1 cellular context compared by ENCODE assay signal in the genomic region with DNA sequence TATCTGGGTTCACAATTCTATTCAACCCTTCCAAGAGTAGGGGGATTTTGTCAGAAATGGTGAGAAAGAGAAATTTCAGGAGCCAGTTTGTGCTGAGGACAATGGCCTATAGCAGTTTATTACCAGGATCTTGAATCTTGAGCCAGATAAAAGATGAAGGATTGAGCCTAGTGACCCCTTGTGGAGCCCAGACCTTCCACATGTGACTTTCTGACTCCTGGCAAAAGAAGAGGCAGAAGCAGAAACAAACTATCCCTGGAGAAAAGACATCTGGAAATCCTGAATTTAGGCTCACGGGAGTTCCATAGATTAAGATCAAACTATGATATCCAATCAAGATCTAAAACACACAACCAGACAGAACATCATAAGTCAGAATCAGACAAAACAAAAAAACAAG.
TF ChIP-seq lines count a peak whose summit lies in the region.

No MANE protein-coding gene starts in this region.

TF ChIP-seq in GM23338, 12 proteins besides CTCF, POLR2A, EP300 and RAD21 (continued from another document):
- TF ChIP-seq, protein P1, sequence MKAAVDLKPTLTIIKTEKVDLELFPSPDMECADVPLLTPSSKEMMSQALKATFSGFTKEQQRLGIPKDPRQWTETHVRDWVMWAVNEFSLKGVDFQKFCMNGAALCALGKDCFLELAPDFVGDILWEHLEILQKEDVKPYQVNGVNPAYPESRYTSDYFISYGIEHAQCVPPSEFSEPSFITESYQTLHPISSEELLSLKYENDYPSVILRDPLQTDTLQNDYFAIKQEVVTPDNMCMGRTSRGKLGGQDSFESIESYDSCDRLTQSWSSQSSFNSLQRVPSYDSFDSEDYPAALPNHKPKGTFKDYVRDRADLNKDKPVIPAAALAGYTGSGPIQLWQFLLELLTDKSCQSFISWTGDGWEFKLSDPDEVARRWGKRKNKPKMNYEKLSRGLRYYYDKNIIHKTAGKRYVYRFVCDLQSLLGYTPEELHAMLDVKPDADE (IDR thresholded peaks at IDR 0.05) = no peak
- TF ChIP-seq NANOG (IDR thresholded peaks at IDR 0.05; ENCODE audit: borderline replicate concordance) (no peak), EZH2phosphoT487 (IDR thresholded peaks at IDR 0.05; ENCODE audit: unreplicated experiment) (no peak)
- TF ChIP-seq, protein P2, sequence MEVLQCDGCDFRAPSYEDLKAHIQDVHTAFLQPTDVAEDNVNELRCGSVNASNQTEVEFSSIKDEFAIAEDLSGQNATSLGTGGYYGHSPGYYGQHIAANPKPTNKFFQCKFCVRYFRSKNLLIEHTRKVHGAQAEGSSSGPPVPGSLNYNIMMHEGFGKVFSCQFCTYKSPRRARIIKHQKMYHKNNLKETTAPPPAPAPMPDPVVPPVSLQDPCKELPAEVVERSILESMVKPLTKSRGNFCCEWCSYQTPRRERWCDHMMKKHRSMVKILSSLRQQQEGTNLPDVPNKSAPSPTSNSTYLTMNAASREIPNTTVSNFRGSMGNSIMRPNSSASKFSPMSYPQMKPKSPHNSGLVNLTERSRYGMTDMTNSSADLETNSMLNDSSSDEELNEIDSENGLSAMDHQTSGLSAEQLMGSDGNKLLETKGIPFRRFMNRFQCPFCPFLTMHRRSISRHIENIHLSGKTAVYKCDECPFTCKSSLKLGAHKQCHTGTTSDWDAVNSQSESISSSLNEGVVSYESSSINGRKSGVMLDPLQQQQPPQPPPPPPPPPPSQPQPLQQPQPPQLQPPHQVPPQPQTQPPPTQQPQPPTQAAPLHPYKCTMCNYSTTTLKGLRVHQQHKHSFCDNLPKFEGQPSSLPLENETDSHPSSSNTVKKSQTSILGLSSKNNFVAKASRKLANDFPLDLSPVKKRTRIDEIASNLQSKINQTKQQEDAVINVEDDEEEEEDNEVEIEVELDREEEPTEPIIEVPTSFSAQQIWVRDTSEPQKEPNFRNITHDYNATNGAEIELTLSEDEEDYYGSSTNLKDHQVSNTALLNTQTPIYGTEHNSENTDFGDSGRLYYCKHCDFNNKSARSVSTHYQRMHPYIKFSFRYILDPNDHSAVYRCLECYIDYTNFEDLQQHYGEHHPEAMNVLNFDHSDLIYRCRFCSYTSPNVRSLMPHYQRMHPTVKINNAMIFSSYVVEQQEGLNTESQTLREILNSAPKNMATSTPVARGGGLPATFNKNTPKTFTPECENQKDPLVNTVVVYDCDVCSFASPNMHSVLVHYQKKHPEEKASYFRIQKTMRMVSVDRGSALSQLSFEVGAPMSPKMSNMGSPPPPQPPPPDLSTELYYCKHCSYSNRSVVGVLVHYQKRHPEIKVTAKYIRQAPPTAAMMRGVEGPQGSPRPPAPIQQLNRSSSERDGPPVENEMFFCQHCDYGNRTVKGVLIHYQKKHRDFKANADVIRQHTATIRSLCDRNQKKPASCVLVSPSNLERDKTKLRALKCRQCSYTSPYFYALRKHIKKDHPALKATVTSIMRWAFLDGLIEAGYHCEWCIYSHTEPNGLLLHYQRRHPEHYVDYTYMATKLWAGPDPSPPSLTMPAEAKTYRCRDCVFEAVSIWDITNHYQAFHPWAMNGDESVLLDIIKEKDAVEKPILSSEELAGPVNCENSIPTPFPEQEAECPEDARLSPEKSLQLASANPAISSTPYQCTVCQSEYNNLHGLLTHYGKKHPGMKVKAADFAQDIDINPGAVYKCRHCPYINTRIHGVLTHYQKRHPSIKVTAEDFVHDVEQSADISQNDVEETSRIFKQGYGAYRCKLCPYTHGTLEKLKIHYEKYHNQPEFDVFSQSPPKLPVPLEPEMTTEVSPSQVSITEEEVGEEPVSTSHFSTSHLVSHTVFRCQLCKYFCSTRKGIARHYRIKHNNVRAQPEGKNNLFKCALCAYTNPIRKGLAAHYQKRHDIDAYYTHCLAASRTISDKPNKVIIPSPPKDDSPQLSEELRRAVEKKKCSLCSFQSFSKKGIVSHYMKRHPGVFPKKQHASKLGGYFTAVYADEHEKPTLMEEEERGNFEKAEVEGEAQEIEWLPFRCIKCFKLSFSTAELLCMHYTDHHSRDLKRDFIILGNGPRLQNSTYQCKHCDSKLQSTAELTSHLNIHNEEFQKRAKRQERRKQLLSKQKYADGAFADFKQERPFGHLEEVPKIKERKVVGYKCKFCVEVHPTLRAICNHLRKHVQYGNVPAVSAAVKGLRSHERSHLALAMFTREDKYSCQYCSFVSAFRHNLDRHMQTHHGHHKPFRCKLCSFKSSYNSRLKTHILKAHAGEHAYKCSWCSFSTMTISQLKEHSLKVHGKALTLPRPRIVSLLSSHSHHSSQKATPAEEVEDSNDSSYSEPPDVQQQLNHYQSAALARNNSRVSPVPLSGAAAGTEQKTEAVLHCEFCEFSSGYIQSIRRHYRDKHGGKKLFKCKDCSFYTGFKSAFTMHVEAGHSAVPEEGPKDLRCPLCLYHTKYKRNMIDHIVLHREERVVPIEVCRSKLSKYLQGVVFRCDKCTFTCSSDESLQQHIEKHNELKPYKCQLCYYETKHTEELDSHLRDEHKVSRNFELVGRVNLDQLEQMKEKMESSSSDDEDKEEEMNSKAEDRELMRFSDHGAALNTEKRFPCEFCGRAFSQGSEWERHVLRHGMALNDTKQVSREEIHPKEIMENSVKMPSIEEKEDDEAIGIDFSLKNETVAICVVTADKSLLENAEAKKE (CRISPR knock-in tag; IDR thresholded peaks at IDR 0.05) = no peak
- TF ChIP-seq, protein P3, sequence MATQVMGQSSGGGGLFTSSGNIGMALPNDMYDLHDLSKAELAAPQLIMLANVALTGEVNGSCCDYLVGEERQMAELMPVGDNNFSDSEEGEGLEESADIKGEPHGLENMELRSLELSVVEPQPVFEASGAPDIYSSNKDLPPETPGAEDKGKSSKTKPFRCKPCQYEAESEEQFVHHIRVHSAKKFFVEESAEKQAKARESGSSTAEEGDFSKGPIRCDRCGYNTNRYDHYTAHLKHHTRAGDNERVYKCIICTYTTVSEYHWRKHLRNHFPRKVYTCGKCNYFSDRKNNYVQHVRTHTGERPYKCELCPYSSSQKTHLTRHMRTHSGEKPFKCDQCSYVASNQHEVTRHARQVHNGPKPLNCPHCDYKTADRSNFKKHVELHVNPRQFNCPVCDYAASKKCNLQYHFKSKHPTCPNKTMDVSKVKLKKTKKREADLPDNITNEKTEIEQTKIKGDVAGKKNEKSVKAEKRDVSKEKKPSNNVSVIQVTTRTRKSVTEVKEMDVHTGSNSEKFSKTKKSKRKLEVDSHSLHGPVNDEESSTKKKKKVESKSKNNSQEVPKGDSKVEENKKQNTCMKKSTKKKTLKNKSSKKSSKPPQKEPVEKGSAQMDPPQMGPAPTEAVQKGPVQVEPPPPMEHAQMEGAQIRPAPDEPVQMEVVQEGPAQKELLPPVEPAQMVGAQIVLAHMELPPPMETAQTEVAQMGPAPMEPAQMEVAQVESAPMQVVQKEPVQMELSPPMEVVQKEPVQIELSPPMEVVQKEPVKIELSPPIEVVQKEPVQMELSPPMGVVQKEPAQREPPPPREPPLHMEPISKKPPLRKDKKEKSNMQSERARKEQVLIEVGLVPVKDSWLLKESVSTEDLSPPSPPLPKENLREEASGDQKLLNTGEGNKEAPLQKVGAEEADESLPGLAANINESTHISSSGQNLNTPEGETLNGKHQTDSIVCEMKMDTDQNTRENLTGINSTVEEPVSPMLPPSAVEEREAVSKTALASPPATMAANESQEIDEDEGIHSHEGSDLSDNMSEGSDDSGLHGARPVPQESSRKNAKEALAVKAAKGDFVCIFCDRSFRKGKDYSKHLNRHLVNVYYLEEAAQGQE (IDR thresholded peaks at IDR 0.05; ENCODE audit: unreplicated experiment) = no peak
TF ChIP-seq in GM23338: peak in this region for 0.
